9 cellular contexts compared by ENCODE assay signal in the genomic region with DNA sequence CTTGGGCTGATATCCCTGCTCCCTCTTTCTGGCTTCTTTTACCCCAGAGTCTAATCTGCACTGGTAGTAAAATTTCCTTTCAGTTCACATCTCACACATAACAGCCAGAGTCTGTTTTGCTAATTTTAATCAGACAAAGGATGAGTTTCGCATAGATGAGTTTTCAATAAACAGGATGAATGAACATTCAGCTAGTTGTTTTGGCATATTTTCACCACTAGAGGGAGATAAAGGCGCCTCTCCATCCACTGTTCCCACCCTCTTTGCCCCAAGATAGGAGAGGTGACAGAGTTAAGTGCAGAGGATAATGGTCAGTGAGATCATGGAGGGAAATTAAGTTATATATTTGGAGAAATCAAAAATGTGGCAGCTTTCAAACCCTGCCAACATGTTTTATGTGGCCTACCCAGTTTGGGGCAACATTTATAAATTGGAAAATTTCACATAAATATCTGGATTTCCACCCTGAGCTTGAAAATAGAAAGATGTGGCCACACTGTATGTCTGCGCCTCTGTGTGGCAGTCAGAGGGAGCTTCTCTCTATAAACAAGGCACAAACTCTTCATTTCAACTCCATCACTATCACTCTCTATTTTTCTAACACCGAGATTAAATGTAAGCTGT. TPM values are rescaled to one million over a fixed set of nuclear protein-coding genes. Genes with fewer than 3 reads are reported as not detected.
DNase-seq lines count a peak whose midpoint lies in the region; ATAC-seq, FAIRE-seq and TF ChIP-seq lines count a peak whose summit lies in the region.
"Had no signal": no experiment of that assay in that cellular context is flagged by ENCODE, and none has a peak within 500 bp of the region (broad histone marks: within the 10 kb centered on the region; RNA-seq: fewer than 3 reads in every experiment).

No MANE protein-coding gene starts in this region.

- no peaks in the 10 kb centered on the region for H3K27me3 Mint-ChIP-seq in nephron progenitor cell (ENCODE audit: low read depth, poor library complexity)

- H3K9me3 Mint-ChIP-seq in nephron progenitor cell: no peaks in the 10 kb centered on the region

- no peak overlapping the region for H3K27ac Mint-ChIP-seq in nephron progenitor cell

- H3K27me3 ChIP-seq in esophagus muscularis mucosa: no peaks in the 10 kb centered on the region
- H3K27me3 ChIP-seq: BLaER1 had no signal

- no peak for TF ChIP-seq POLR2A in esophagus muscularis mucosa (IDR thresholded peaks at IDR 0.05; ENCODE audit: low read depth)

- no peak overlapping the region for H3K4me3 ChIP-seq in esophagus muscularis mucosa
- H3K4me3 ChIP-seq: BLaER1 had no signal

- H3K4me1 Mint-ChIP-seq in nephron progenitor cell: peaks cover 30% of the 10 kb centered on the region

- TF ChIP-seq EP300 in esophagus muscularis mucosa (IDR thresholded peaks at IDR 0.05): no peak

- peak overlapping the region; percentile 73 to 77 (median 76) for H3K27ac ChIP-seq in esophagus muscularis mucosa (replicated peaks in 1 of 4)
- H3K27ac ChIP-seq: BLaER1 had no signal

- TF ChIP-seq CTCF in esophagus muscularis mucosa (IDR thresholded peaks at IDR 0.05) (peak; percentile 64 to 78 (median 65)), nephron progenitor cell (IDR thresholded peaks at IDR 0.05) (peak; percentile 90)

- H3K4me3 Mint-ChIP-seq in nephron progenitor cell: no peak overlapping the region

- H3K9me3 ChIP-seq in esophagus muscularis mucosa: no peaks in the 10 kb centered on the region
- H3K9me3 ChIP-seq: BLaER1 had no signal

- H3K36me3 ChIP-seq in esophagus muscularis mucosa: no peaks in the 10 kb centered on the region
- H3K36me3 ChIP-seq: BLaER1 had no signal

- no peaks in the 10 kb centered on the region for H3K36me3 Mint-ChIP-seq in nephron progenitor cell (ENCODE audit: low read depth)

- intact Hi-C loops in esophagus muscularis mucosa (cut with DNase I): loop anchor here (5.0 kb wide), 2 partner anchors 111 to 126 kb away; no protein-coding TSS in a partner anchor

- DNase-seq in DMS153 treated with DMSO at 0.1 percent for 48 hours (lab: John Stamatoyannopoulos, UW; ENCODE audit: unreplicated experiment) (peak; percentile 46), DMS153 (lab: John Stamatoyannopoulos, UW) (no peak), HuH-7 (ENCODE audit: low spot score) (peak; percentile 43), RCC 7860 (ENCODE audit: low spot score) (peak; percentile 38), esophagus muscularis mucosa (ENCODE audit: extremely low spot score) (no peak), nephron progenitor cell (peak; percentile 27)
- no peak for DNase-seq in stimulated activated CD8-positive, alpha-beta memory T cell treated with anti-CD3 and anti-CD28 coated beads, Interleukin-4, amount 100 ng/mL, for 48 hours

- 69% methylated on average over 4 of the region's 4 CpGs for WGBS in esophagus muscularis mucosa

- peak; percentile 97 for ATAC-seq in GM21528 (IDR thresholded peaks at IDR 0.05; ENCODE audit: low FRiP score, unreplicated experiment)

- H3K4me1 ChIP-seq in esophagus muscularis mucosa: peaks cover 35 to 55% (median 41%) of the 10 kb centered on the region in 4 donors
- H3K4me1 ChIP-seq: BLaER1 had no signal

- FAIRE-seq in RCC 7860 (lab: Jason Lieb, UNC): peak; percentile 25

RNA-seq across cellular contexts. Expression of a gene that starts 48.5 kb away (rescaled TPM):
- 100 to 1,000 TPM; 189 to 284 (median 242) TPM for total RNA-seq in esophagus muscularis mucosa

Comparison
In these comparisons a context has a peak if more than half of its experiments do, and no peak if none do; other contexts are left out.
1. DNase-seq: peak in DMS153 treated with DMSO at 0.1 percent for 48 hours (single experiment), HuH-7 (single experiment), RCC 7860 (single experiment) and nephron progenitor cell (single experiment); none in DMS153 (single experiment), esophagus muscularis mucosa (single experiment) and stimulated activated CD8-positive, alpha-beta memory T cell treated with anti-CD3 and anti-CD28 coated beads, Interleukin-4, amount 100 ng/mL, for 48 hours (single experiment).